19 cellular contexts compared by ENCODE assay signal in the genomic region with DNA sequence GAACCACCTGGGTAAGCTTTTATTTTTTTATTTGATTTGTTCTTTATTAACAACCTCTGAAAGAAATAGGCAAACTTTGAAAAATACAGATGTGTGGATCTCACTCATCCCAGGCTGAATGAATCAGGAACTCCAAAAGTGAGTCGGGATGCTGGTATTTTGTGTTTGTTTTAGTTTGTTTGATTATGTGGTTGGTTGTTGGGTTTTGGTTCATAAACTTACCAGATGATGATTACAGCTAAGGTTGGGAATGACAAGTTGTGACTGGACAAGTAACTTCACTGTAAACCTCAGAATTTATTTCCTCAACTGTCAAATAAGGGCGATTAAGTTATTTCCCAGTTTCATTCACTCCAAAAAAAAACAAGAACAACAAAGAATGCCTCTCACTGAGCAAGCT.
DNase-seq lines count a peak whose midpoint lies in the region; ATAC-seq, FAIRE-seq and TF ChIP-seq lines count a peak whose summit lies in the region.
"Had no signal": no experiment of that assay in that cellular context is flagged by ENCODE, and none has a peak within 500 bp of the region (broad histone marks: within the 10 kb centered on the region; RNA-seq: fewer than 3 reads in every experiment).

No MANE protein-coding gene starts in this region.

- 39 to 40% methylated on average over 2 of the region's 2 CpGs for WGBS in GM23248 (ENCODE audit: low coverage in 1 of 2, low lambda C conversion rate in 2 of 2, missing lambda C conversion rate in 2 of 2), 2 experiments

- dilution Hi-C loops in endothelial cell of umbilical vein (cut with MboI; ENCODE audit: extremely low pct_ligation_motif_present, low sequenced_read_pairs), result no loop called here

- no peak overlapping the region for H3K4me3 Mint-ChIP-seq in CD4-positive, alpha-beta T cell
- H3K4me3 Mint-ChIP-seq: activated CD8-positive, alpha-beta memory T cell treated with anti-CD3 and anti-CD28 coated beads, Interleukin-2, amount 10 ng/mL, durations not matched to agents 7 days and 5 days; activated naive CD8-positive, alpha-beta T cell treated with anti-CD3 and anti-CD28 coated beads, Interleukin-2, amount 50 U/mL, for 24 hours; nephron progenitor cell had no signal

- no peaks in the 10 kb centered on the region for H3K4me1 ChIP-seq in GM23248 (ENCODE audit: insufficient read depth)
- H3K4me1 ChIP-seq in endothelial cell of umbilical vein (ENCODE audit: control insufficient read depth, extremely low read depth, insufficient read depth, low read length), result no peaks in the 10 kb centered on the region
- H3K4me1 ChIP-seq: breast epithelium, esophagus squamous epithelium, prostate gland had no signal

- H3K9ac ChIP-seq in GM23248 (no peak overlapping the region), endothelial cell of umbilical vein (replicated peaks; ENCODE audit: extremely low read depth, insufficient read depth, low read length) (no peak overlapping the region)

- H3K36me3 ChIP-seq in GM23248 (ENCODE audit: low read depth), result no peaks in the 10 kb centered on the region
- H3K36me3 ChIP-seq in endothelial cell of umbilical vein (ENCODE audit: control insufficient read depth in 2 of 2, extremely low read depth in 1 of 2, insufficient read depth in 2 of 2, low read length in 2 of 2), result no peaks in the 10 kb centered on the region
- H3K36me3 ChIP-seq in kidney epithelial cell (ENCODE audit: control insufficient read depth, insufficient read depth, low read length), result no peaks in the 10 kb centered on the region
- H3K36me3 ChIP-seq: breast epithelium, esophagus squamous epithelium, prostate gland had no signal

- ATAC-seq in CD4-positive, alpha-beta T cell (ENCODE audit: poor library complexity), result no peak
- no peak for ATAC-seq in GM21528 (IDR thresholded peaks at IDR 0.05; ENCODE audit: low FRiP score, unreplicated experiment)
- ATAC-seq: activated CD8-positive, alpha-beta memory T cell treated with anti-CD3 and anti-CD28 coated beads, Interleukin-2, amount 10 ng/mL, durations not matched to agents 7 days and 5 days; activated naive CD8-positive, alpha-beta T cell treated with anti-CD3 and anti-CD28 coated beads, Interleukin-2, amount 50 U/mL, for 24 hours had no signal

- H3K27me3 ChIP-seq in GM23248 (replicated peaks; ENCODE audit: insufficient read depth) (0 out of 2 replicates have a peak, but pooled peaks cover 7% of the 10 kb centered on the region), endothelial cell of umbilical vein (ENCODE audit: control insufficient read depth in 2 of 2, insufficient read depth in 2 of 2, low read length in 2 of 2) (peaks cover 0 to 2% of the 10 kb centered on the region in 2 experiments), kidney epithelial cell (ENCODE audit: control insufficient read depth, insufficient read depth, low read length) (no peaks in the 10 kb centered on the region)
- no peaks in the 10 kb centered on the region for H3K27me3 ChIP-seq in CD4-positive, alpha-beta T cell (ENCODE audit: control insufficient read depth, insufficient read depth, low read length)
- H3K27me3 ChIP-seq: breast epithelium, dorsolateral prefrontal cortex had no signal

- peak; percentile 35 for FAIRE-seq in endothelial cell of umbilical vein (lab: Jason Lieb, UNC)

- H3K27ac Mint-ChIP-seq in CD4-positive, alpha-beta T cell, result no peak overlapping the region
- H3K27ac Mint-ChIP-seq: activated CD8-positive, alpha-beta memory T cell treated with anti-CD3 and anti-CD28 coated beads, Interleukin-2, amount 10 ng/mL, durations not matched to agents 7 days and 5 days; activated naive CD8-positive, alpha-beta T cell treated with anti-CD3 and anti-CD28 coated beads, Interleukin-2, amount 50 U/mL, for 24 hours; nephron progenitor cell had no signal

- CTCF ChIA-PET in endothelial cell of umbilical vein (lab: Charles Lee), result no interaction called here
- CTCF ChIA-PET in CD4-positive, alpha-beta T cell (lab: Charles Lee), result interaction anchor here (1.2 kb wide), 1 partner anchor 24 kb away, joined by 3 read pairs; no protein-coding TSS in a partner anchor

- BruUV-seq in endothelial cell of umbilical vein (replicated peaks; lab: Mats Ljungman, UMichigan), result no TSS peak

- H3K36me3 Mint-ChIP-seq in CD4-positive, alpha-beta T cell (ENCODE audit: low read depth), result peaks cover 4% of the 10 kb centered on the region

- H3K4me3 ChIP-seq in GM23248 (no peak overlapping the region), endothelial cell of umbilical vein (replicated peaks in 1 of 3; ENCODE audit: insufficient read depth in 1 of 3, low read depth in 1 of 3, low read length in 3 of 3) (no peak overlapping the region), kidney epithelial cell (ENCODE audit: low read depth, low read length) (no peak overlapping the region)
- H3K4me3 ChIP-seq: breast epithelium, dorsolateral prefrontal cortex, esophagus squamous epithelium, prostate gland had no signal

- H3K27ac ChIP-seq in GM23248, result no peak overlapping the region
- no peak overlapping the region for H3K27ac ChIP-seq in endothelial cell of umbilical vein (ENCODE audit: insufficient read depth, low read depth, low read length)
- H3K27ac ChIP-seq in CD4-positive, alpha-beta T cell (ENCODE audit: low read depth, low read length), result no peak overlapping the region
- H3K27ac ChIP-seq: breast epithelium, dorsolateral prefrontal cortex, esophagus squamous epithelium, prostate gland had no signal

- no peaks in the 10 kb centered on the region for H3K27me3 Mint-ChIP-seq in CD4-positive, alpha-beta T cell

- POLR2A ChIA-PET in endothelial cell of umbilical vein (lab: Charles Lee), result no interaction called here
- POLR2A ChIA-PET in CD4-positive, alpha-beta T cell (lab: Charles Lee), result no interaction called here

- no peaks in the 10 kb centered on the region for H3K9me1 ChIP-seq in endothelial cell of umbilical vein (replicated peaks; ENCODE audit: control insufficient read depth, extremely low read depth, insufficient read depth, low read length)

- in situ Hi-C loops in GM23248 (cut with MboI), result no loop called here

- DNase-seq in AG08395 (ENCODE audit: low spot score) (peak; percentile 49), GM23248 (peak; percentile 48), endothelial cell of umbilical vein (ENCODE audit: low read depth, low spot score) (no peak), kidney epithelial cell (ENCODE audit: low read depth) (peak; percentile 70), ureter (ENCODE audit: low spot score) (no peak), NCI-H1092 (lab: John Stamatoyannopoulos, UW) (no peak)
- DNase-seq in CD4-positive, alpha-beta T cell, result no peak
- DNase-seq: activated CD8-positive, alpha-beta memory T cell treated with anti-CD3 and anti-CD28 coated beads, Interleukin-2, amount 10 ng/mL, durations not matched to agents 7 days and 5 days; activated naive CD8-positive, alpha-beta T cell treated with anti-CD3 and anti-CD28 coated beads, Interleukin-2, amount 50 U/mL, for 24 hours; dorsolateral prefrontal cortex; esophagus squamous epithelium; hypothalamus; midbrain; NCI-H1436 treated with DMSO at 0.1 percent for 48 hours; nephron progenitor cell; T-helper 9 cell had no signal

- no peaks in the 10 kb centered on the region for H3F3A ChIP-seq in GM23248 (ENCODE audit: insufficient read depth)

- TF ChIP-seq CTCF in endothelial cell of umbilical vein (IDR thresholded peaks at IDR 0.05; ENCODE audit: extremely low read depth in 1 of 2, insufficient read depth in 1 of 2, low read depth in 1 of 2, low read length in 2 of 2), result no peak
- TF ChIP-seq CTCF in kidney epithelial cell (IDR thresholded peaks at IDR 0.05; ENCODE audit: insufficient read depth, low read length, poor library complexity, severe bottlenecking), result no peak
- no peak for TF ChIP-seq CTCF in CD4-positive, alpha-beta T cell (IDR thresholded peaks at IDR 0.05)

- H3K4me2 ChIP-seq in GM23248 (ENCODE audit: unreplicated experiment) (no peak overlapping the region), endothelial cell of umbilical vein (ENCODE audit: insufficient read depth, low read length) (no peak overlapping the region)

- no peaks in the 10 kb centered on the region for H3K9me3 ChIP-seq in GM23248 (ENCODE audit: low read depth)
- H3K9me3 ChIP-seq in endothelial cell of umbilical vein (replicated peaks; ENCODE audit: control insufficient read depth, insufficient read depth, low read length), result no peaks in the 10 kb centered on the region
- no peaks in the 10 kb centered on the region for H3K9me3 ChIP-seq in CD4-positive, alpha-beta T cell (ENCODE audit: control insufficient read depth, low read length)
- H3K9me3 ChIP-seq: breast epithelium, esophagus squamous epithelium, prostate gland had no signal

- intact Hi-C loops in endothelial cell of umbilical vein (cut with micrococcal nuclease), result no loop called here
- intact Hi-C loops in CD4-positive, alpha-beta T cell (cut with DNase I, micrococcal nuclease), result no loop called here

- H3K9me2 ChIP-seq in GM23248 (ENCODE audit: insufficient read depth), result no peaks in the 10 kb centered on the region

- TF ChIP-seq POLR2A in endothelial cell of umbilical vein (IDR thresholded peaks at IDR 0.05; ENCODE audit: low read depth, low read length), result no peak

- H3K79me2 ChIP-seq in GM23248 (ENCODE audit: insufficient read depth) (no peaks in the 10 kb centered on the region), endothelial cell of umbilical vein (ENCODE audit: control insufficient read depth, insufficient read depth, low read length) (no peaks in the 10 kb centered on the region)

- H2AFZ ChIP-seq in GM23248 (no peak overlapping the region), endothelial cell of umbilical vein (ENCODE audit: low read depth, low read length) (no peak overlapping the region)

- peaks cover 2% of the 10 kb centered on the region for H3K9me3 Mint-ChIP-seq in CD4-positive, alpha-beta T cell
- H3K9me3 Mint-ChIP-seq: activated naive CD8-positive, alpha-beta T cell treated with anti-CD3 and anti-CD28 coated beads, Interleukin-2, amount 50 U/mL, for 24 hours; nephron progenitor cell had no signal

- no peaks in the 10 kb centered on the region for H3K4me1 Mint-ChIP-seq in CD4-positive, alpha-beta T cell (ENCODE audit: low read depth)
- H3K4me1 Mint-ChIP-seq: activated CD8-positive, alpha-beta memory T cell treated with anti-CD3 and anti-CD28 coated beads, Interleukin-2, amount 10 ng/mL, durations not matched to agents 7 days and 5 days; activated naive CD8-positive, alpha-beta T cell treated with anti-CD3 and anti-CD28 coated beads, Interleukin-2, amount 50 U/mL, for 24 hours; nephron progenitor cell had no signal

- H4K20me1 ChIP-seq in GM23248 (ENCODE audit: insufficient read depth) (no peaks in the 10 kb centered on the region), endothelial cell of umbilical vein (replicated peaks; ENCODE audit: control insufficient read depth, extremely low read depth, insufficient read depth, low read length) (no peaks in the 10 kb centered on the region)

TF ChIP-seq in endothelial cell of umbilical vein, 7 proteins besides CTCF, POLR2A, EP300 and RAD21:
- TF ChIP-seq FOS (IDR thresholded peaks at IDR 0.05; ENCODE audit: borderline replicate concordance, insufficient read depth, low read length) (peak; percentile 36), EZH2 (IDR thresholded peaks at IDR 0.05; ENCODE audit: borderline replicate concordance, low read depth, low read length, severe bottlenecking) (no peak)

Comparison
In these comparisons a context has a peak if more than half of its experiments do, and no peak if none do; other contexts are left out.
1. DNase-seq: peak in AG08395 (single experiment), GM23248 (single experiment) and kidney epithelial cell (single experiment); none in endothelial cell of umbilical vein (single experiment), CD4-positive, alpha-beta T cell (0 of 10), ureter (single experiment) and NCI-H1092 (single experiment).